ENCODE assay signal across 6 cellular contexts in genomic region chr2:109999395-109999794, GRCh38.
DNase-seq lines count a peak whose midpoint lies in the region; ATAC-seq, FAIRE-seq and TF ChIP-seq lines count a peak whose summit lies in the region.
"Not testable (repeated sequence)": the region's sequence is repeated elsewhere in the genome, so short reads cannot be mapped to it uniquely, and the experiment has no call there.

No MANE protein-coding gene starts in this region.

- not testable (repeated sequence) for H3K9ac ChIP-seq in kidney (ENCODE audit: low read length in 2 of 2)

- not testable (repeated sequence) for H3K4me1 ChIP-seq in RWPE2 (ENCODE audit: insufficient read depth, poor library complexity, severe bottlenecking); kidney (ENCODE audit: control insufficient read depth in 1 of 2, insufficient read depth in 1 of 2, low read depth in 1 of 2, low read length in 2 of 2); pancreas; thyroid gland

- intact Hi-C loops in Calu3 (cut with micrococcal nuclease; ENCODE audit: unreplicated experiment); kidney (cut with DNase I); pancreas (cut with DNase I); thyroid gland (cut with DNase I): not testable (repeated sequence)

- not testable (repeated sequence) for FAIRE-seq in kidney (lab: Jason Lieb, UNC); pancreas (lab: Jason Lieb, UNC)

- CTCF ChIA-PET in Calu3 (lab: Charles Lee): not testable (repeated sequence)

- not testable (repeated sequence) for TF ChIP-seq CTCF in Calu3 (IDR thresholded peaks at IDR 0.05; ENCODE audit: unreplicated experiment); RWPE2 (IDR thresholded peaks at IDR 0.05; ENCODE audit: poor library complexity, severe bottlenecking); brain microvascular endothelial cell (IDR thresholded peaks at IDR 0.05; ENCODE audit: low read depth, low read length, missing control alignments); kidney (IDR thresholded peaks at IDR 0.05; ENCODE audit: borderline replicate concordance, extremely low read depth, insufficient read depth); pancreas (IDR thresholded peaks at IDR 0.05); thyroid gland (IDR thresholded peaks at IDR 0.05)

- not testable (repeated sequence) for H3K27ac Mint-ChIP-seq in Calu3 (ENCODE audit: unreplicated experiment)

- BruUV-seq in Calu3 (replicated peaks; lab: Mats Ljungman, UMichigan): not testable (repeated sequence)

- DNase-seq in Calu3: peak; percentile 38
- peak; percentile 64 for DNase-seq in RWPE2 (ENCODE audit: low spot score)
- DNase-seq in brain microvascular endothelial cell: peak; percentile 1
- peak; percentile 65 for DNase-seq in kidney
- peak in 5 of 6 donors; percentile 24 to 66 (median 41) for DNase-seq in pancreas
- peak; percentile 45 to 74 for DNase-seq in thyroid gland

- ATAC-seq in RWPE2 (ENCODE audit: low read depth); pancreas: not testable (repeated sequence)

- H3K36me3 Mint-ChIP-seq in Calu3 (ENCODE audit: insufficient read depth, unreplicated experiment): not testable (repeated sequence)

- not testable (repeated sequence) for H3K27ac ChIP-seq in RWPE2 (ENCODE audit: poor library complexity, severe bottlenecking); brain microvascular endothelial cell; kidney (ENCODE audit: low read depth in 2 of 2, low read length in 2 of 2); pancreas; thyroid gland

- not testable (repeated sequence) for H3K27me3 Mint-ChIP-seq in Calu3 (ENCODE audit: unreplicated experiment)

- H3K9me3 Mint-ChIP-seq in Calu3 (ENCODE audit: low read depth, unreplicated experiment): not testable (repeated sequence)

- not testable (repeated sequence) for H3K4me3 ChIP-seq in RWPE2 (ENCODE audit: severe bottlenecking); brain microvascular endothelial cell (ENCODE audit: low read depth, low read length); kidney (ENCODE audit: low read length in 2 of 2); pancreas; thyroid gland (replicated peaks in 1 of 3)

- H3K27me3 ChIP-seq in RWPE2 (ENCODE audit: insufficient read depth, poor library complexity, severe bottlenecking); brain microvascular endothelial cell (replicated peaks); pancreas; thyroid gland: not testable (repeated sequence)

- not testable (repeated sequence) for TF ChIP-seq POLR2A in thyroid gland (IDR thresholded peaks at IDR 0.05)

- not testable (repeated sequence) for H3K36me3 ChIP-seq in RWPE2 (ENCODE audit: low read depth); brain microvascular endothelial cell (replicated peaks); kidney (ENCODE audit: control insufficient read depth in 1 of 2, insufficient read depth in 2 of 2, low read length in 2 of 2); pancreas; thyroid gland

- not testable (repeated sequence) for H3K9me3 ChIP-seq in RWPE2 (ENCODE audit: severe bottlenecking); kidney (ENCODE audit: control insufficient read depth in 1 of 2, low read length in 2 of 2); pancreas; thyroid gland

- in situ Hi-C loops in brain microvascular endothelial cell (cut with HindIII; ENCODE audit: low pct_ligation_motif_present, low sequenced_read_pairs): not testable (repeated sequence)

- not testable (repeated sequence) for H3K4me1 Mint-ChIP-seq in Calu3 (ENCODE audit: low read depth, unreplicated experiment)

- H3K4me3 Mint-ChIP-seq in Calu3 (ENCODE audit: low read depth, unreplicated experiment): not testable (repeated sequence)

Comparison
In these comparisons a context has a peak if more than half of its experiments do, and no peak if none do; other contexts are left out.
1. DNase-seq: peak in every context shown above with its lines; median percentile 65 in kidney; 64 in RWPE2; 60 in thyroid gland; 41 in pancreas; 38 in Calu3; 1 in brain microvascular endothelial cell.